Comparison of ENCODE assay signal across 22 cellular contexts in the genomic region with DNA sequence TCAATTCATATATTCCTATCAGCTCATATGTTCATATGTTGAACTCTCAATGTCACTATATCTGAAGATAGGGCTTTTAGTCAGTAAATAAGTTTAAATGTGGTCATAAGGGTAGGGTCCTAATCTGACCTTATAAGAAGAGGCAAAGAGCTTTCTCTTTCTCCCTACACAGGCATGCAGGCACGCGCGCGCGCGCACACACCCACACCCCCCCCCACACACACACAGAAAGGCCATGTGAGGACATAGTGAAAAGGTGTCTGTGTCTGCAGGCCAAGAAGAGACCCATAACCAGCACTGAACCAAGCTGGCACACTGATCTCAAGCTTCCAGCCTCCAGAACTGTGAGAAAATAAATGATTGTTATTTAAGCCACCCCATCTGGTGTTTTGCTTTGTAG.
DNase-seq lines count a peak whose midpoint lies in the region; ATAC-seq and TF ChIP-seq lines count a peak whose summit lies in the region.
"Had no signal": no experiment of that assay in that cellular context is flagged by ENCODE, and none has a peak within 500 bp of the region (broad histone marks: within the 10 kb centered on the region; RNA-seq: fewer than 3 reads in every experiment).

No MANE protein-coding gene starts in this region.

- H3K4me3 ChIP-seq in WERI-Rb-1 (ENCODE audit: low read depth, low read length) (no peak overlapping the region), Caco-2 (ENCODE audit: low read depth, low read length) (no peak overlapping the region)
- H3K4me3 ChIP-seq: A549; BLaER1 treated with 17β-estradiol and CSF1 and Interleukin-3, amounts not matched to agents 10 nM and 100 nM; GM12878 had no signal

- H3K4me1 ChIP-seq in Caco-2, result 0 out of 2 replicates have a peak, but pooled peaks cover 5% of the 10 kb centered on the region

- no peaks in the 10 kb centered on the region for H3K36me3 Mint-ChIP-seq in Caco-2 (ENCODE audit: insufficient read depth, unreplicated experiment)
- H3K36me3 Mint-ChIP-seq in activated T-helper 2 cell treated with anti-CD3 and anti-CD28 coated beads, Interferon-gamma antibody, Interleukin-2, Interleukin-4, amounts not matched to agents 10 μg/mL and 5 μg/mL and 100 μg/mL, durations not matched to agents 14 hours and 24 hours and 36 hours (ENCODE audit: low read depth), result no peaks in the 10 kb centered on the region
- H3K36me3 Mint-ChIP-seq: CD8-positive, alpha-beta T cell had no signal

- H3K9me3 ChIP-seq in WERI-Rb-1 (ENCODE audit: severe bottlenecking) (no peaks in the 10 kb centered on the region), Caco-2 (no peaks in the 10 kb centered on the region)
- H3K9me3 ChIP-seq: A549; BLaER1 treated with 17β-estradiol and CSF1 and Interleukin-3, amounts not matched to agents 10 nM and 100 nM had no signal

- H3K36me3 ChIP-seq in WERI-Rb-1 (no peaks in the 10 kb centered on the region), Caco-2 (ENCODE audit: control insufficient read depth, insufficient read depth, low read length) (no peaks in the 10 kb centered on the region)
- H3K36me3 ChIP-seq: BLaER1 treated with 17β-estradiol and CSF1 and Interleukin-3, amounts not matched to agents 10 nM and 100 nM had no signal

- TF ChIP-seq CTCF in WERI-Rb-1 (IDR thresholded peaks at IDR 0.05; ENCODE audit: low read depth, low read length) (no peak), Caco-2 (IDR thresholded peaks at IDR 0.05; ENCODE audit: insufficient read depth in 1 of 2, low read depth in 1 of 2, low read length in 1 of 2, severe bottlenecking in 1 of 2, unreplicated experiment in 1 of 2) (no peak)

- H3K27ac Mint-ChIP-seq in Caco-2 (ENCODE audit: unreplicated experiment), result no peak overlapping the region
- H3K27ac Mint-ChIP-seq in activated T-helper 2 cell treated with anti-CD3 and anti-CD28 coated beads, Interferon-gamma antibody, Interleukin-2, Interleukin-4, amounts not matched to agents 10 μg/mL and 5 μg/mL and 100 μg/mL, durations not matched to agents 14 hours and 24 hours and 36 hours, result no peak overlapping the region
- H3K27ac Mint-ChIP-seq: B cell; CD4-positive, alpha-beta T cell; CD8-positive, alpha-beta T cell had no signal

- no peak overlapping the region for H3K4me3 Mint-ChIP-seq in Caco-2 (ENCODE audit: unreplicated experiment)
- H3K4me3 Mint-ChIP-seq in activated T-helper 2 cell treated with anti-CD3 and anti-CD28 coated beads, Interferon-gamma antibody, Interleukin-2, Interleukin-4, amounts not matched to agents 10 μg/mL and 5 μg/mL and 100 μg/mL, durations not matched to agents 14 hours and 24 hours and 36 hours (ENCODE audit: low read depth), result no peak overlapping the region
- H3K4me3 Mint-ChIP-seq: B cell; CD4-positive, alpha-beta T cell; CD8-positive, alpha-beta T cell had no signal

- H3K27ac ChIP-seq in WERI-Rb-1, result no peak overlapping the region
- H3K27ac ChIP-seq: A549; BLaER1 treated with 17β-estradiol and CSF1 and Interleukin-3, amounts not matched to agents 10 nM and 100 nM; C4-2B had no signal

- no peak for ATAC-seq in HG02678 (IDR thresholded peaks at IDR 0.05; ENCODE audit: unreplicated experiment)
- ATAC-seq: A549; CD8-positive, alpha-beta T cell; GM12878 had no signal

- DNase-seq in NCI-H82 (lab: John Stamatoyannopoulos, UW) (peak; percentile 35), NCI-H82 treated with DMSO at 0.1 percent for 48 hours (lab: John Stamatoyannopoulos, UW; ENCODE audit: unreplicated experiment) (no peak), DMS 273 (lab: John Stamatoyannopoulos, UW; ENCODE audit: unreplicated experiment) (peak; percentile 91), NCI-H446 (lab: John Stamatoyannopoulos, UW) (peak; percentile 36 to 75), WERI-Rb-1 (peak; percentile 54), Caco-2 (no peak)
- no peak for DNase-seq in activated T-helper 2 cell treated with anti-CD3 and anti-CD28 coated beads, Interferon-gamma antibody, Interleukin-2, Interleukin-4, amounts not matched to agents 10 μg/mL and 5 μg/mL and 100 μg/mL, durations not matched to agents 14 hours and 24 hours and 36 hours (ENCODE audit: low spot score)
- DNase-seq: AML-193; CD4-positive, alpha-beta T cell; CD8-positive, alpha-beta T cell; DMS153; DMS53; DMS79; DND-41; EL; GDM1 had no signal

- H3K9me3 Mint-ChIP-seq in Caco-2 (ENCODE audit: unreplicated experiment), result no peaks in the 10 kb centered on the region
- H3K9me3 Mint-ChIP-seq in activated T-helper 2 cell treated with anti-CD3 and anti-CD28 coated beads, Interferon-gamma antibody, Interleukin-2, Interleukin-4, amounts not matched to agents 10 μg/mL and 5 μg/mL and 100 μg/mL, durations not matched to agents 14 hours and 24 hours and 36 hours, result no peaks in the 10 kb centered on the region
- H3K9me3 Mint-ChIP-seq: CD4-positive, alpha-beta T cell; CD8-positive, alpha-beta T cell had no signal

- H3K27me3 ChIP-seq in WERI-Rb-1 (ENCODE audit: insufficient read depth, low read depth, severe bottlenecking) (no peaks in the 10 kb centered on the region), Caco-2 (replicated peaks; ENCODE audit: control insufficient read depth, insufficient read depth, low read length) (no peaks in the 10 kb centered on the region)
- H3K27me3 ChIP-seq: BLaER1 treated with 17β-estradiol and CSF1 and Interleukin-3, amounts not matched to agents 10 nM and 100 nM had no signal

- POLR2A ChIA-PET in Caco-2 (lab: Charles Lee), result no interaction called here

- no peaks in the 10 kb centered on the region for H3K4me1 Mint-ChIP-seq in Caco-2 (ENCODE audit: low read depth, unreplicated experiment)
- no peaks in the 10 kb centered on the region for H3K4me1 Mint-ChIP-seq in activated T-helper 2 cell treated with anti-CD3 and anti-CD28 coated beads, Interferon-gamma antibody, Interleukin-2, Interleukin-4, amounts not matched to agents 10 μg/mL and 5 μg/mL and 100 μg/mL, durations not matched to agents 14 hours and 24 hours and 36 hours (ENCODE audit: low read depth)
- H3K4me1 Mint-ChIP-seq: B cell had no signal

- peaks cover 7% of the 10 kb centered on the region for H3K27me3 Mint-ChIP-seq in Caco-2 (ENCODE audit: insufficient read depth, unreplicated experiment)
- H3K27me3 Mint-ChIP-seq in activated T-helper 2 cell treated with anti-CD3 and anti-CD28 coated beads, Interferon-gamma antibody, Interleukin-2, Interleukin-4, amounts not matched to agents 10 μg/mL and 5 μg/mL and 100 μg/mL, durations not matched to agents 14 hours and 24 hours and 36 hours (ENCODE audit: low read depth), result peaks cover 19% of the 10 kb centered on the region

- CTCF ChIA-PET in Caco-2 (lab: Charles Lee), result interaction anchor here (1.1 kb wide), 1 partner anchor 8 kb away, joined by 3 read pairs; no protein-coding TSS in a partner anchor

- BruUV-seq in Caco-2 (replicated peaks; lab: Mats Ljungman, UMichigan), result no TSS peak

- intact Hi-C loops in Caco-2 (cut with micrococcal nuclease; ENCODE audit: unreplicated experiment), result no loop called here
- intact Hi-C loops in activated T-helper 2 cell treated with anti-CD3 and anti-CD28 coated beads, Interferon-gamma antibody, Interleukin-2, Interleukin-4, amounts not matched to agents 10 μg/mL and 5 μg/mL and 100 μg/mL, durations not matched to agents 14 hours and 24 hours and 36 hours (cut with micrococcal nuclease), result no loop called here

Comparison
In these comparisons a context has a peak if more than half of its experiments do, and no peak if none do; other contexts are left out.
1. DNase-seq: peak in NCI-H82 (single experiment), DMS 273 (single experiment), NCI-H446 (2 of 2) and WERI-Rb-1 (single experiment); none in NCI-H82 treated with DMSO at 0.1 percent for 48 hours (single experiment), Caco-2 (0 of 2) and activated T-helper 2 cell treated with anti-CD3 and anti-CD28 coated beads, Interferon-gamma antibody, Interleukin-2, Interleukin-4, amounts not matched to agents 10 μg/mL and 5 μg/mL and 100 μg/mL, durations not matched to agents 14 hours and 24 hours and 36 hours (single experiment).